1 cellular context compared by ENCODE assay signal in genomic region chr2:170928036-170928823, GRCh38.
TF ChIP-seq lines count a peak whose summit lies in the region.

No MANE protein-coding gene starts in this region.

TF ChIP-seq in K562, 482 proteins besides CTCF, POLR2A, EP300 and RAD21 (continued from another document):
- no peak for TF ChIP-seq NKRF (IDR thresholded peaks at IDR 0.05; ENCODE audit: borderline replicate concordance)
- no peak for TF ChIP-seq ZKSCAN1 (IDR thresholded peaks at IDR 0.05; ENCODE audit: low read depth, low read length)
- TF ChIP-seq POLR2G (IDR thresholded peaks at IDR 0.05; ENCODE audit: low read depth, low read length): no peak
- peak; percentile 32 for TF ChIP-seq CHAMP1 (IDR thresholded peaks at IDR 0.05)
- peak; percentile 19; the same call in 1 of the 2 replicates for TF ChIP-seq JUND (IDR thresholded peaks at IDR 0.05; ENCODE audit: borderline replicate concordance, low read depth, low read length)
- TF ChIP-seq JUND (tag; IDR thresholded peaks at IDR 0.05; ENCODE audit: borderline replicate concordance, low read depth, low read length): no peak
- 0 out of 2 replicates have a peak, but pooled peaks have one; percentile 30 for TF ChIP-seq IFI16 (CRISPR knock-in tag; IDR thresholded peaks at IDR 0.05)
- TF ChIP-seq MYC (IDR thresholded peaks at IDR 0.05; ENCODE audit: low read depth, low read length): no peak
- 0 out of 2 replicates have a peak, but pooled peaks have one; percentile 29 for TF ChIP-seq MYC (CRISPR knock-in tag; IDR thresholded peaks at IDR 0.05; ENCODE audit: borderline replicate concordance, low read depth)
- no peak for TF ChIP-seq ATF7 (IDR thresholded peaks at IDR 0.05)
- 0 out of 4 replicates have a peak, but pooled peaks of 1 of the 2 experiments have one; percentile 44 for TF ChIP-seq FOXK2 (conservative IDR thresholded peaks at IDR 0.05 in 1 of 2, IDR thresholded peaks at IDR 0.05 in 1 of 2; ENCODE audit: low read depth in 2 of 2)
- peak; percentile 69 for TF ChIP-seq ELF1 (tag; IDR thresholded peaks at IDR 0.05)
- 0 out of 2 replicates have a peak, but pooled peaks have one; percentile 21 for TF ChIP-seq HLTF (IDR thresholded peaks at IDR 0.05)
- peak; percentile 41; the same call in 1 of the 2 replicates for TF ChIP-seq GTF2A2 (tag; IDR thresholded peaks at IDR 0.05)
- TF ChIP-seq LEF1 (IDR thresholded peaks at IDR 0.05): peak; percentile 14; the same call in 1 of the 2 replicates
- peak; percentile 55; the same call in 1 of the 2 replicates for TF ChIP-seq ZSCAN29 (IDR thresholded peaks at IDR 0.05)
- TF ChIP-seq POLR2B (IDR thresholded peaks at IDR 0.05; ENCODE audit: low read depth, partially characterized antibody): no peak
- TF ChIP-seq HDAC3 (IDR thresholded peaks at IDR 0.05; ENCODE audit: borderline replicate concordance, partially characterized antibody): no peak
- TF ChIP-seq, protein P1, sequence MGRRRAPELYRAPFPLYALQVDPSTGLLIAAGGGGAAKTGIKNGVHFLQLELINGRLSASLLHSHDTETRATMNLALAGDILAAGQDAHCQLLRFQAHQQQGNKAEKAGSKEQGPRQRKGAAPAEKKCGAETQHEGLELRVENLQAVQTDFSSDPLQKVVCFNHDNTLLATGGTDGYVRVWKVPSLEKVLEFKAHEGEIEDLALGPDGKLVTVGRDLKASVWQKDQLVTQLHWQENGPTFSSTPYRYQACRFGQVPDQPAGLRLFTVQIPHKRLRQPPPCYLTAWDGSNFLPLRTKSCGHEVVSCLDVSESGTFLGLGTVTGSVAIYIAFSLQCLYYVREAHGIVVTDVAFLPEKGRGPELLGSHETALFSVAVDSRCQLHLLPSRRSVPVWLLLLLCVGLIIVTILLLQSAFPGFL (CRISPR knock-in tag; IDR thresholded peaks at IDR 0.05): 0 out of 2 replicates have a peak, but pooled peaks have one; percentile 57
- 0 out of 2 replicates have a peak, but pooled peaks have one; percentile 34 for TF ChIP-seq NFRKB (IDR thresholded peaks at IDR 0.05; ENCODE audit: low read depth)
- TF ChIP-seq, protein P2, sequence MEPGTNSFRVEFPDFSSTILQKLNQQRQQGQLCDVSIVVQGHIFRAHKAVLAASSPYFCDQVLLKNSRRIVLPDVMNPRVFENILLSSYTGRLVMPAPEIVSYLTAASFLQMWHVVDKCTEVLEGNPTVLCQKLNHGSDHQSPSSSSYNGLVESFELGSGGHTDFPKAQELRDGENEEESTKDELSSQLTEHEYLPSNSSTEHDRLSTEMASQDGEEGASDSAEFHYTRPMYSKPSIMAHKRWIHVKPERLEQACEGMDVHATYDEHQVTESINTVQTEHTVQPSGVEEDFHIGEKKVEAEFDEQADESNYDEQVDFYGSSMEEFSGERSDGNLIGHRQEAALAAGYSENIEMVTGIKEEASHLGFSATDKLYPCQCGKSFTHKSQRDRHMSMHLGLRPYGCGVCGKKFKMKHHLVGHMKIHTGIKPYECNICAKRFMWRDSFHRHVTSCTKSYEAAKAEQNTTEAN (CRISPR knock-in tag; IDR thresholded peaks at IDR 0.05): 0 out of 2 replicates have a peak, but pooled peaks have one; percentile 30
- TF ChIP-seq ARHGAP35 (IDR thresholded peaks at IDR 0.05; ENCODE audit: partially characterized antibody): peak; percentile 11
- no peak for TF ChIP-seq BRF2 (IDR thresholded peaks at IDR 0.05; ENCODE audit: borderline replicate concordance, insufficient read depth, insufficient read length)
